ENCODE assay signal across 5 cellular contexts in genomic region chr7:81152925-81153324, GRCh38.
A peak's percentile ranks its signal among the peaks of the same experiment; 100 is the strongest.
DNase-seq lines count a peak whose midpoint lies in the region; ATAC-seq, FAIRE-seq and TF ChIP-seq lines count a peak whose summit lies in the region.
"Not testable (repeated sequence)": the region's sequence is repeated elsewhere in the genome, so short reads cannot be mapped to it uniquely, and the experiment has no call there.

No MANE protein-coding gene starts in this region.

- not testable (repeated sequence) for TF ChIP-seq CTCF in A549 (IDR thresholded peaks at IDR 0.05); Caco-2 (IDR thresholded peaks at IDR 0.05; ENCODE audit: insufficient read depth in 1 of 2, low read depth in 1 of 2, low read length in 1 of 2, severe bottlenecking in 1 of 2, unreplicated experiment in 1 of 2); HEK293 (tag by site-specific recombination; IDR thresholded peaks at IDR 0.05); mesothelial cell of epicardium (IDR thresholded peaks at IDR 0.05; ENCODE audit: unreplicated experiment)
- TF ChIP-seq CTCF in endodermal cell (conservative IDR thresholded peaks at IDR 0.05): peak; percentile 18

- H3K9me3 Mint-ChIP-seq in Caco-2 (ENCODE audit: unreplicated experiment) (peaks cover 16% of the 10 kb centered on the region), mesothelial cell of epicardium (peaks cover 21% of the 10 kb centered on the region)
- H3K9me3 Mint-ChIP-seq in endodermal cell: not testable (repeated sequence)

- H3K27me3 Mint-ChIP-seq in Caco-2 (ENCODE audit: insufficient read depth, unreplicated experiment); endodermal cell (ENCODE audit: insufficient read depth); mesothelial cell of epicardium (ENCODE audit: low read depth): not testable (repeated sequence)

- ATAC-seq in A549: not testable (repeated sequence)

- H3K27ac Mint-ChIP-seq in Caco-2 (ENCODE audit: unreplicated experiment): peak overlapping the region; percentile 69
- not testable (repeated sequence) for H3K27ac Mint-ChIP-seq in endodermal cell
- H3K27ac Mint-ChIP-seq in mesothelial cell of epicardium: peak overlapping the region; percentile 77

- not testable (repeated sequence) for H3K4me3 Mint-ChIP-seq in Caco-2 (ENCODE audit: unreplicated experiment); endodermal cell; mesothelial cell of epicardium

- H3K9ac ChIP-seq in endodermal cell (ENCODE audit: extremely low read depth, low read length, poor library complexity, severe bottlenecking): not testable (repeated sequence)

- H3K36me3 ChIP-seq in Caco-2 (ENCODE audit: control insufficient read depth, insufficient read depth, low read length); HEK293 (ENCODE audit: control insufficient read depth in 2 of 2, insufficient read depth in 1 of 2, low read length in 2 of 2); endodermal cell (ENCODE audit: control insufficient read depth, insufficient read depth, low read length): not testable (repeated sequence)

- not testable (repeated sequence) for H3K4me3 ChIP-seq in A549; Caco-2 (ENCODE audit: low read depth, low read length); HEK293 (ENCODE audit: low read depth, low read length); endodermal cell (ENCODE audit: low read length)

- POLR2A ChIA-PET in A549 (lab: Yijun Ruan, JAX); Caco-2 (lab: Charles Lee); HEK293 (lab: Yijun Ruan, JAX): not testable (repeated sequence)

- WGBS in A549 (ENCODE audit: missing lambda C conversion rate): 95% methylated on average over 9 of the region's 9 CpGs
- 94 to 96% methylated on average over 9 of the region's 9 CpGs for WGBS in endodermal cell (ENCODE audit: insufficient coverage in 1 of 2, insufficient read length in 1 of 2), 2 experiments

- not testable (repeated sequence) for FAIRE-seq in A549 (lab: Jason Lieb, UNC)

- CTCF ChIA-PET in A549 (lab: Yijun Ruan, JAX): interaction anchor here (1.0 kb wide), 1 partner anchor 11 kb away, joined by 3 read pairs; no protein-coding TSS in a partner anchor
- CTCF ChIA-PET in Caco-2 (lab: Charles Lee); HEK293 (lab: Yijun Ruan, JAX): not testable (repeated sequence)

- peak overlapping the region; percentile 84 to 86; a peak in 4 of 6 replicates for H3K27ac ChIP-seq in A549
- not testable (repeated sequence) for H3K27ac ChIP-seq in HEK293 (ENCODE audit: extremely low read depth, low read depth, low read length); endodermal cell (ENCODE audit: low read depth, low read length)

- not testable (repeated sequence) for TF ChIP-seq RAD21 in A549 (conservative IDR thresholded peaks at IDR 0.05 in 1 of 2, IDR thresholded peaks at IDR 0.05 in 1 of 2)

- H3K4me1 Mint-ChIP-seq in Caco-2 (ENCODE audit: low read depth, unreplicated experiment) (peaks cover 60% of the 10 kb centered on the region), endodermal cell (peaks cover 32% of the 10 kb centered on the region), mesothelial cell of epicardium (peaks cover 57% of the 10 kb centered on the region)

- not testable (repeated sequence) for H3K4me2 ChIP-seq in A549

- intact Hi-C loops in Caco-2 (cut with micrococcal nuclease; ENCODE audit: unreplicated experiment): not testable (repeated sequence)

- TF ChIP-seq EP300 in A549 (IDR thresholded peaks at IDR 0.05): not testable (repeated sequence)

- not testable (repeated sequence) for DNase-seq in A549 (ENCODE audit: low read depth in 1 of 2, low spot score in 1 of 2); Caco-2; endodermal cell; mesothelial cell of epicardium (ENCODE audit: low spot score in 2 of 2, unreplicated experiment in 2 of 2)

- not testable (repeated sequence) for H3K27me3 ChIP-seq in Caco-2 (replicated peaks; ENCODE audit: control insufficient read depth, insufficient read depth, low read length); endodermal cell (ENCODE audit: control insufficient read depth, insufficient read depth, low read length, poor library complexity, severe bottlenecking)

- BruUV-seq in Caco-2 (replicated peaks; lab: Mats Ljungman, UMichigan): not testable (repeated sequence)

- TF ChIP-seq POLR2A in A549 (IDR thresholded peaks at IDR 0.05; ENCODE audit: low read length): not testable (repeated sequence)

- H3K9me3 ChIP-seq in A549; Caco-2; HEK293 (ENCODE audit: control insufficient read depth, insufficient read depth, low read depth, low read length); endodermal cell (ENCODE audit: control insufficient read depth, low read length): not testable (repeated sequence)

- H3K36me3 Mint-ChIP-seq in Caco-2 (ENCODE audit: insufficient read depth, unreplicated experiment): peaks cover 16% of the 10 kb centered on the region
- not testable (repeated sequence) for H3K36me3 Mint-ChIP-seq in endodermal cell (ENCODE audit: low read depth); mesothelial cell of epicardium

- H3K4me1 ChIP-seq in A549: peaks cover 50% of the 10 kb centered on the region
- peaks cover 47% of the 10 kb centered on the region for H3K4me1 ChIP-seq in Caco-2
- not testable (repeated sequence) for H3K4me1 ChIP-seq in HEK293 (ENCODE audit: control insufficient read depth, insufficient read depth, low read length); endodermal cell (ENCODE audit: control insufficient read depth, insufficient read depth, low read length)

TF ChIP-seq in A549, 52 proteins besides CTCF, POLR2A, EP300 and RAD21:
- peak; percentile 84 for TF ChIP-seq ZC3H11A (IDR thresholded peaks at IDR 0.05)
TF ChIP-seq in A549: peak in this region for 1; not testable (repeated sequence) for 51.

TF ChIP-seq in HEK293, 187 proteins besides CTCF, POLR2A, EP300 and RAD21 (continues in another document):
- TF ChIP-seq ZNF555 (tag by site-specific recombination; conservative IDR thresholded peaks at IDR 0.05): peak; percentile 99
- 0 out of 2 replicates have a peak, but pooled peaks have one; percentile 59 for TF ChIP-seq ZNF433 (tag by site-specific recombination; IDR thresholded peaks at IDR 0.05; ENCODE audit: low read depth)
- peak; percentile 94 for TF ChIP-seq ZNF518A (tag by site-specific recombination; conservative IDR thresholded peaks at IDR 0.05; ENCODE audit: low read depth)
- 0 out of 2 replicates have a peak, but pooled peaks have one; percentile 51 for TF ChIP-seq ZNF530 (tag by site-specific recombination; IDR thresholded peaks at IDR 0.05; ENCODE audit: low read depth)
- TF ChIP-seq ZFP37 (tag by site-specific recombination; IDR thresholded peaks at IDR 0.05): peak; percentile 84
- 0 out of 2 replicates have a peak, but pooled peaks have one; percentile 15 for TF ChIP-seq SP3 (tag by site-specific recombination; IDR thresholded peaks at IDR 0.05)
- peak; percentile 90 for TF ChIP-seq ZNF202 (tag by site-specific recombination; IDR thresholded peaks at IDR 0.05; ENCODE audit: borderline replicate concordance)
- peak; percentile 72; the same call in 1 of the 2 replicates for TF ChIP-seq ZNF580 (tag by site-specific recombination; IDR thresholded peaks at IDR 0.05)
- TF ChIP-seq ZNF501 (tag by site-specific recombination; IDR thresholded peaks at IDR 0.05): peak; percentile 60; the same call in 1 of the 2 replicates
- TF ChIP-seq ZNF560 (tag by site-specific recombination; IDR thresholded peaks at IDR 0.05; ENCODE audit: borderline replicate concordance): peak; percentile 68; the same call in 1 of the 2 replicates
